ENCODE assay signal across 8 cellular contexts in the genomic region with DNA sequence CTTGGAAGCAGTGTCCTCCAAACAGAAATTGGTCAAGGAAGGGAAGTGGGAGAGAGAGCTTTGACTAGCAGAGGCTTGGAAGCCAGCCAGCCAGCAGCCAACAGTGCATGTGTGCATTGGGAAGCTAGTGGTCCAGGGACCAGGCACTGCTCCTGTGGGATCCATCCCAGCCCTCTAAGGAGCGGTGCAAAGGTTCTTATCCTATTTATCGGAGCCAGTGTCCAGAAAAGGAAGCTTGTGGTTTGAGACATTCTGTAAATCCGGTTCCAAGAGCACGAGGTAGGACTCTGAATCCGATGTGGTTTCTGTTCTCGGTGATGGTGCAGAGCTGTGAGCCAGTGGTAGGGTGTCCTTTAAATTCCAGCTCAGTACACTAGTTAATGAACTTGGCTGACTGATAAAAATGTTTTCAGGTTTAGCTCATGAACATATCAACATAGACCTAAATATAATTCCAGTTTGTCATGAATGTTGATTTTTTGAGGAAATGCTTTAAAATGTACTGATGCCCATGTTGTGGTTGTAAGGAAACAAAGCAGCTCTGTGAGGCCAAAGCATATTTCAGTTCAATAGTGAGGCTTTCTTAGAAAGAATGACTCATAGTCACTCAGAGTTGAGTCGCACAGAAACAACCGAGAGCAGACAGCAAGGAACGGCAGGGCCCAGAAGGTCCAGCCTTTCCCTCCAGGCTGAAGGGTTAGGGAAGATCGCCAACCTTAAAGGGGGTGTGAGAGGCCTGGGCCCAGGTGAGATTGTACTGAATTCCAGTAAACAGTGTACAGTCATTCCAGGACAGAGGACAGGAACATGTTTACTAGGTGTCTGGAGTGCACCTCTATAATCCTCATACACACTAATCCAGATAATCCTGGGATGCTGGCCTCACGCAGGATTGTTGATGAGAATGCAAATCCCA. TPM values are rescaled to one million over a fixed set of nuclear protein-coding genes. Genes with fewer than 3 reads are reported as not detected.
A peak's percentile ranks its signal among the peaks of the same experiment; 100 is the strongest.
DNase-seq lines count a peak whose midpoint lies in the region; ATAC-seq and TF ChIP-seq lines count a peak whose summit lies in the region.

No MANE protein-coding gene starts in this region.

- no peak for TF ChIP-seq CTCF in activated CD8-positive, alpha-beta T cell treated with anti-CD3 and anti-CD28 coated beads for 36 hours (IDR thresholded peaks at IDR 0.05)
- no peak for TF ChIP-seq CTCF in foreskin keratinocyte (conservative IDR thresholded peaks at IDR 0.05)

- peak overlapping the region; percentile 79 for H3K27ac Mint-ChIP-seq in activated CD8-positive, alpha-beta T cell treated with anti-CD3 and anti-CD28 coated beads for 36 hours

- peaks cover 17% of the 10 kb centered on the region for H3K4me1 ChIP-seq in foreskin keratinocyte

- no peaks in the 10 kb centered on the region for H3K27me3 Mint-ChIP-seq in activated CD8-positive, alpha-beta T cell treated with anti-CD3 and anti-CD28 coated beads for 36 hours

- H3K27me3 ChIP-seq in foreskin keratinocyte, result no peaks in the 10 kb centered on the region

- H3K4me3 Mint-ChIP-seq in activated CD8-positive, alpha-beta T cell treated with anti-CD3 and anti-CD28 coated beads for 36 hours, result peak overlapping the region; percentile 14

- intact Hi-C loops in activated CD8-positive, alpha-beta T cell treated with anti-CD3 and anti-CD28 coated beads for 36 hours (cut with micrococcal nuclease), result no loop called here

- CTCF ChIA-PET in activated CD8-positive, alpha-beta T cell treated with anti-CD3 and anti-CD28 coated beads for 36 hours (lab: Charles Lee), result interaction anchor here (0.7 to 2.5 kb wide), 8 partner anchors 11 to 113 kb away, joined by 3 to 15 read pairs (median 6); no protein-coding TSS in a partner anchor

- peaks cover 19% of the 10 kb centered on the region for H3K36me3 Mint-ChIP-seq in activated CD8-positive, alpha-beta T cell treated with anti-CD3 and anti-CD28 coated beads for 36 hours (ENCODE audit: low read depth)

- peak; percentile 47 for DNase-seq in DMS 273 (lab: John Stamatoyannopoulos, UW; ENCODE audit: unreplicated experiment)
- DNase-seq in DMS 273 treated with DMSO at 0.1 percent for 48 hours (lab: John Stamatoyannopoulos, UW), result no peak
- peak; percentile 44 for DNase-seq in activated CD8-positive, alpha-beta T cell treated with anti-CD3 and anti-CD28 coated beads for 36 hours
- DNase-seq in foreskin keratinocyte, result peak; percentile 88 to 93
- peak; percentile 93 for DNase-seq in pons (ENCODE audit: low spot score)
- no peak for DNase-seq in NCI-H446 (lab: John Stamatoyannopoulos, UW)

- peak; percentile 71 for ATAC-seq in HG03432 (IDR thresholded peaks at IDR 0.05; ENCODE audit: unreplicated experiment)
- ATAC-seq in activated CD8-positive, alpha-beta T cell treated with anti-CD3 and anti-CD28 coated beads for 36 hours, result peak; percentile 89
- peak; percentile 94 for ATAC-seq in foreskin keratinocyte
- ATAC-seq in HG03521 (IDR thresholded peaks at IDR 0.05; ENCODE audit: unreplicated experiment), result no peak

- H3K4me1 Mint-ChIP-seq in activated CD8-positive, alpha-beta T cell treated with anti-CD3 and anti-CD28 coated beads for 36 hours (ENCODE audit: low read depth), result peaks cover 20% of the 10 kb centered on the region

- POLR2A ChIA-PET in activated CD8-positive, alpha-beta T cell treated with anti-CD3 and anti-CD28 coated beads for 36 hours (lab: Charles Lee), result interaction anchor here (0.7 to 1.6 kb wide), 5 partner anchors 12 to 132 kb away, joined by 3 to 8 read pairs (median 4); partner anchors contain the start of gene GPI

- H3K9me3 Mint-ChIP-seq in activated CD8-positive, alpha-beta T cell treated with anti-CD3 and anti-CD28 coated beads for 36 hours, result peaks cover 5% of the 10 kb centered on the region

- H3K27ac ChIP-seq in foreskin keratinocyte, result peak overlapping the region; percentile 49

RNA-seq across cellular contexts. Expression of gene GARRE1, which starts 21.5 kb away (rescaled TPM):
- total RNA-seq in activated CD8-positive, alpha-beta T cell treated with anti-CD3 and anti-CD28 coated beads for 36 hours, result 1 to 10 TPM; 7.2 to 8.1 TPM
- total RNA-seq in foreskin keratinocyte, result 9.9 and 11.1 TPM in 2 replicates
- 2.1 and 2.4 TPM in 2 replicates for polyA plus RNA-seq in foreskin keratinocyte

Comparison
In these comparisons a context has a peak if more than half of its experiments do, and no peak if none do; other contexts are left out.
1. DNase-seq: peak in DMS 273 (single experiment), activated CD8-positive, alpha-beta T cell treated with anti-CD3 and anti-CD28 coated beads for 36 hours (single experiment), foreskin keratinocyte (2 of 2) and pons (single experiment); none in DMS 273 treated with DMSO at 0.1 percent for 48 hours (single experiment) and NCI-H446 (0 of 2).